In the genomic region with DNA sequence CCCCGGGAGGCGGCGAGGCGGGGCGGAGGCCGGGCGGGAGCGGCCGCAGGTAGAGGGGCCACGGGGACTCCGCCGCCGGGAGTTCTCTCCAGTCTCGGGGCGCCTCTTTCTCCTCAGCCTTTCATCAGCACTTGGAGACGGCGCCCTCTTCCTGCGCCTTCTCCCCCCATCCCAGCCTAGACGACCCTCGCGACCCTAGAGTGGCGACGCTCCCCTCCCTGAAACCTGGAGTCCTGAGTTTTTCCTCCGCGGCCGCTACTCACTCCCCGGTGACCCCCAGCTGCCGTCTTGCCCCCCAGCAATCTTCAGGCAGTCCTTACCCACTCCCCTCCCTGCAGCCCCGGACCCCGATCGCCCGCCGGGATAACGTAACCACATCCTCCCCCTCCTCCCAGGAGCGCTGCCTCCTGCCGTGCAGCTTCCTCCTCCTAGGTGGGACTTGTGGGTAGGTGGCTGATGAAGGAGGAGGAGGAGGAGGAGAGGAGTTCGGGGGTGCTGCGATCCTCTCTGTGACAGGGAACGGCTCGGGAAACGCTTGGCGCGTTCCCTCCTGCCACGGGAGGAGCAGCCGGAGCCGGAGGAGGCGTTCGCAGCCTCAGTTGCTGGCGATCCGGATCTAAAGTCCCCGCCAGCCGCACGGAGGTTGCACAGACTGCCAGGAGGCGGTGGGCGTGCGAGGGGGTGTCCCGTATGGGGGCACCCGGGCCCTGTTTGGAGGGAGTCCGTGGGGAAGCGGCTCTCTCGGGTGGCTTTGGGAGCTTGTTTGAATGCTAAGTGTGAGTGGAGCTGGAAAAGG, we compare ENCODE assay signal across 1 cellular context.
TF ChIP-seq lines count a peak whose summit lies in the region.

No MANE protein-coding gene starts in this region.

TF ChIP-seq in HepG2, 621 proteins besides CTCF, POLR2A, EP300 and RAD21 (continued from another document and continues in another):
- no peak for TF ChIP-seq TRIM22 (IDR thresholded peaks at IDR 0.05)
- TF ChIP-seq ZNF350 (CRISPR knock-in tag; IDR thresholded peaks at IDR 0.05; ENCODE audit: borderline replicate concordance, low read depth): peak; percentile 52; the same call in 1 of the 2 replicates
- TF ChIP-seq SIN3A (IDR thresholded peaks at IDR 0.05; ENCODE audit: borderline replicate concordance, low read depth, low read length): 0 out of 2 replicates have a peak, but pooled peaks have one; percentile 50
- TF ChIP-seq ZSCAN20 (CRISPR knock-in tag; IDR thresholded peaks at IDR 0.05; ENCODE audit: borderline replicate concordance): no peak
- TF ChIP-seq, protein P1, sequence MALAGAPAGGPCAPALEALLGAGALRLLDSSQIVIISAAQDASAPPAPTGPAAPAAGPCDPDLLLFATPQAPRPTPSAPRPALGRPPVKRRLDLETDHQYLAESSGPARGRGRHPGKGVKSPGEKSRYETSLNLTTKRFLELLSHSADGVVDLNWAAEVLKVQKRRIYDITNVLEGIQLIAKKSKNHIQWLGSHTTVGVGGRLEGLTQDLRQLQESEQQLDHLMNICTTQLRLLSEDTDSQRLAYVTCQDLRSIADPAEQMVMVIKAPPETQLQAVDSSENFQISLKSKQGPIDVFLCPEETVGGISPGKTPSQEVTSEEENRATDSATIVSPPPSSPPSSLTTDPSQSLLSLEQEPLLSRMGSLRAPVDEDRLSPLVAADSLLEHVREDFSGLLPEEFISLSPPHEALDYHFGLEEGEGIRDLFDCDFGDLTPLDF (CRISPR knock-in tag; IDR thresholded peaks at IDR 0.05): no peak
- TF ChIP-seq ZC3H13 (CRISPR knock-in tag; IDR thresholded peaks at IDR 0.05): peak; percentile 81; the same call in 1 of the 2 replicates
- TF ChIP-seq GATA4 (IDR thresholded peaks at IDR 0.05; ENCODE audit: borderline replicate concordance, low read depth): no peak
- TF ChIP-seq ZSCAN29 (CRISPR knock-in tag; conservative IDR thresholded peaks at IDR 0.05): peak; percentile 25; the same call in 1 of the 2 replicates
- TF ChIP-seq ZNF598 (CRISPR knock-in tag; IDR thresholded peaks at IDR 0.05; ENCODE audit: borderline replicate concordance): no peak
- 0 out of 2 replicates have a peak, but pooled peaks have one; percentile 32 for TF ChIP-seq ZNF343 (CRISPR knock-in tag; IDR thresholded peaks at IDR 0.05)
- peak; percentile 26; the same call in 1 of the 2 replicates for TF ChIP-seq FOXP4 (CRISPR knock-in tag; IDR thresholded peaks at IDR 0.05)
- TF ChIP-seq HNRNPLL (IDR thresholded peaks at IDR 0.05; ENCODE audit: low read depth, low read length, poor library complexity, severe bottlenecking): peak; percentile 54
- TF ChIP-seq PATZ1 (CRISPR knock-in tag; IDR thresholded peaks at IDR 0.05): peak; percentile 64; the same call in 1 of the 2 replicates
- TF ChIP-seq ZNF605 (CRISPR knock-in tag; IDR thresholded peaks at IDR 0.05): 0 out of 2 replicates have a peak, but pooled peaks have one; percentile 59
- TF ChIP-seq, protein P2, sequence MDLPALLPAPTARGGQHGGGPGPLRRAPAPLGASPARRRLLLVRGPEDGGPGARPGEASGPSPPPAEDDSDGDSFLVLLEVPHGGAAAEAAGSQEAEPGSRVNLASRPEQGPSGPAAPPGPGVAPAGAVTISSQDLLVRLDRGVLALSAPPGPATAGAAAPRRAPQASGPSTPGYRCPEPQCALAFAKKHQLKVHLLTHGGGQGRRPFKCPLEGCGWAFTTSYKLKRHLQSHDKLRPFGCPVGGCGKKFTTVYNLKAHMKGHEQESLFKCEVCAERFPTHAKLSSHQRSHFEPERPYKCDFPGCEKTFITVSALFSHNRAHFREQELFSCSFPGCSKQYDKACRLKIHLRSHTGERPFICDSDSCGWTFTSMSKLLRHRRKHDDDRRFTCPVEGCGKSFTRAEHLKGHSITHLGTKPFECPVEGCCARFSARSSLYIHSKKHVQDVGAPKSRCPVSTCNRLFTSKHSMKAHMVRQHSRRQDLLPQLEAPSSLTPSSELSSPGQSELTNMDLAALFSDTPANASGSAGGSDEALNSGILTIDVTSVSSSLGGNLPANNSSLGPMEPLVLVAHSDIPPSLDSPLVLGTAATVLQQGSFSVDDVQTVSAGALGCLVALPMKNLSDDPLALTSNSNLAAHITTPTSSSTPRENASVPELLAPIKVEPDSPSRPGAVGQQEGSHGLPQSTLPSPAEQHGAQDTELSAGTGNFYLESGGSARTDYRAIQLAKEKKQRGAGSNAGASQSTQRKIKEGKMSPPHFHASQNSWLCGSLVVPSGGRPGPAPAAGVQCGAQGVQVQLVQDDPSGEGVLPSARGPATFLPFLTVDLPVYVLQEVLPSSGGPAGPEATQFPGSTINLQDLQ (CRISPR knock-in tag; IDR thresholded peaks at IDR 0.05): no peak
- TF ChIP-seq, protein P3, sequence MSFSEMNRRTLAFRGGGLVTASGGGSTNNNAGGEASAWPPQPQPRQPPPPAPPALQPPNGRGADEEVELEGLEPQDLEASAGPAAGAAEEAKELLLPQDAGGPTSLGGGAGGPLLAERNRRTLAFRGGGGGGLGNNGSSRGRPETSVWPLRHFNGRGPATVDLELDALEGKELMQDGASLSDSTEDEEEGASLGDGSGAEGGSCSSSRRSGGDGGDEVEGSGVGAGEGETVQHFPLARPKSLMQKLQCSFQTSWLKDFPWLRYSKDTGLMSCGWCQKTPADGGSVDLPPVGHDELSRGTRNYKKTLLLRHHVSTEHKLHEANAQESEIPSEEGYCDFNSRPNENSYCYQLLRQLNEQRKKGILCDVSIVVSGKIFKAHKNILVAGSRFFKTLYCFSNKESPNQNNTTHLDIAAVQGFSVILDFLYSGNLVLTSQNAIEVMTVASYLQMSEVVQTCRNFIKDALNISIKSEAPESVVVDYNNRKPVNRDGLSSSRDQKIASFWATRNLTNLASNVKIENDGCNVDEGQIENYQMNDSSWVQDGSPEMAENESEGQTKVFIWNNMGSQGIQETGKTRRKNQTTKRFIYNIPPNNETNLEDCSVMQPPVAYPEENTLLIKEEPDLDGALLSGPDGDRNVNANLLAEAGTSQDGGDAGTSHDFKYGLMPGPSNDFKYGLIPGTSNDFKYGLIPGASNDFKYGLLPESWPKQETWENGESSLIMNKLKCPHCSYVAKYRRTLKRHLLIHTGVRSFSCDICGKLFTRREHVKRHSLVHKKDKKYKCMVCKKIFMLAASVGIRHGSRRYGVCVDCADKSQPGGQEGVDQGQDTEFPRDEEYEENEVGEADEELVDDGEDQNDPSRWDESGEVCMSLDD (CRISPR knock-in tag; IDR thresholded peaks at IDR 0.05; ENCODE audit: borderline replicate concordance): 0 out of 2 replicates have a peak, but pooled peaks have one; percentile 2
- TF ChIP-seq ZNF143 (CRISPR knock-in tag; IDR thresholded peaks at IDR 0.05): peak; percentile 14; the same call in 1 of the 2 replicates
- TF ChIP-seq HOXD1 (CRISPR knock-in tag; IDR thresholded peaks at IDR 0.05): 0 out of 2 replicates have a peak, but pooled peaks have one; percentile 16
- TF ChIP-seq TARDBP (CRISPR knock-in tag; IDR thresholded peaks at IDR 0.05): no peak
- TF ChIP-seq ASH2L (IDR thresholded peaks at IDR 0.05; ENCODE audit: insufficient read length, low read depth, low read length): peak; percentile 27
- TF ChIP-seq MTA1 (CRISPR knock-in tag; IDR thresholded peaks at IDR 0.05; ENCODE audit: borderline replicate concordance): peak; percentile 37
- TF ChIP-seq TAF1 (CRISPR knock-in tag; IDR thresholded peaks at IDR 0.05): peak; percentile 15; the same call in 1 of the 2 replicates
- no peak for TF ChIP-seq NCOA1 (CRISPR knock-in tag; IDR thresholded peaks at IDR 0.05)
- TF ChIP-seq SRY (CRISPR knock-in tag; IDR thresholded peaks at IDR 0.05): no peak
- TF ChIP-seq MAX (IDR thresholded peaks at IDR 0.05): peak; percentile 8; the same call in 1 of the 2 replicates
- TF ChIP-seq SALL2 (CRISPR knock-in tag; IDR thresholded peaks at IDR 0.05): 0 out of 2 replicates have a peak, but pooled peaks have one; percentile 39
- peak; percentile 40; the same call in 1 of the 2 replicates for TF ChIP-seq ZMYM3 (CRISPR knock-in tag; IDR thresholded peaks at IDR 0.05)
- TF ChIP-seq MEIS1 (CRISPR knock-in tag; IDR thresholded peaks at IDR 0.05; ENCODE audit: borderline replicate concordance): 0 out of 2 replicates have a peak, but pooled peaks have one; percentile 16
- peak; percentile 45; the same call in 1 of the 2 replicates for TF ChIP-seq TBX2 (CRISPR knock-in tag; IDR thresholded peaks at IDR 0.05; ENCODE audit: borderline replicate concordance)
- no peak for TF ChIP-seq ZFAT (CRISPR knock-in tag; conservative IDR thresholded peaks at IDR 0.05)
- no peak for TF ChIP-seq ZNF530 (CRISPR knock-in tag; IDR thresholded peaks at IDR 0.05; ENCODE audit: low read depth)
- TF ChIP-seq ZFX (CRISPR knock-in tag; IDR thresholded peaks at IDR 0.05; ENCODE audit: low read depth): peak; percentile 0; the same call in 1 of the 2 replicates
- TF ChIP-seq ZNF777 (CRISPR knock-in tag; IDR thresholded peaks at IDR 0.05): 0 out of 2 replicates have a peak, but pooled peaks have one; percentile 9
- peak; percentile 25; the same call in 1 of the 2 replicates for TF ChIP-seq ZNF280B (CRISPR knock-in tag; IDR thresholded peaks at IDR 0.05; ENCODE audit: borderline replicate concordance)
- 0 out of 2 replicates have a peak, but pooled peaks have one; percentile 33 for TF ChIP-seq ZSCAN31 (CRISPR knock-in tag; IDR thresholded peaks at IDR 0.05; ENCODE audit: low read depth)
- 0 out of 2 replicates have a peak, but pooled peaks have one; percentile 19 for TF ChIP-seq SALL1 (CRISPR knock-in tag; IDR thresholded peaks at IDR 0.05)
